Comparison of ENCODE assay signal across 8 cellular contexts in genomic region chr10:119871881-119872609, GRCh38. TPM values are rescaled to one million over a fixed set of nuclear protein-coding genes. Genes with fewer than 3 reads are reported as not detected.
DNase-seq lines count a peak whose midpoint lies in the region; ATAC-seq lines count a peak whose summit lies in the region.

No MANE protein-coding gene starts in this region.

- peak overlapping the region; percentile 78 for H3K4me3 ChIP-seq in Jurkat, Clone E6-1 (ENCODE audit: low read length)

- H3K9me3 Mint-ChIP-seq in T-helper 1 cell treated with Interleukin-12 subunit alpha and Interleukin-12 subunit beta and Interleukin-4 antibody, amounts not matched to agents 30 μg/mL and 1 μg/mL, for 36 hours: no peaks in the 10 kb centered on the region

- DNase-seq in EL (peak; percentile 51), astrocyte of the hippocampus (ENCODE audit: low read depth, low spot score) (peak; percentile 52), iPS-NIHi7 (ENCODE audit: extremely low spot score) (peak; percentile 64), NCI-H2196 treated with DMSO at 0.1 percent for 48 hours (lab: John Stamatoyannopoulos, UW; ENCODE audit: unreplicated experiment) (no peak)
- peak; percentile 62 for DNase-seq in Jurkat, Clone E6-1 (ENCODE audit: low read depth, low spot score)
- peak; percentile 24 to 44 (median 27) for DNase-seq in stimulated activated CD4-positive, alpha-beta T cell treated with anti-CD3 and anti-CD28 coated beads, Interleukin-12 subunit alpha, Interleukin-12 subunit beta, amount 100 ng/mL, for 48 hours (ENCODE audit: low read depth in 2 of 3, low spot score in 1 of 3)

- peaks cover 32% of the 10 kb centered on the region for H3K4me1 Mint-ChIP-seq in T-helper 1 cell treated with Interleukin-12 subunit alpha and Interleukin-12 subunit beta and Interleukin-4 antibody, amounts not matched to agents 30 μg/mL and 1 μg/mL, for 36 hours (ENCODE audit: low read depth)

- peak; percentile 38 for ATAC-seq in GM21576 (IDR thresholded peaks at IDR 0.05; ENCODE audit: unreplicated experiment)

- peak overlapping the region; percentile 43 for H3K27ac Mint-ChIP-seq in T-helper 1 cell treated with Interleukin-12 subunit alpha and Interleukin-12 subunit beta and Interleukin-4 antibody, amounts not matched to agents 30 μg/mL and 1 μg/mL, for 36 hours

- peak overlapping the region; percentile 69 for H3K4me3 Mint-ChIP-seq in T-helper 1 cell treated with Interleukin-12 subunit alpha and Interleukin-12 subunit beta and Interleukin-4 antibody, amounts not matched to agents 30 μg/mL and 1 μg/mL, for 36 hours

- H3K36me3 Mint-ChIP-seq in T-helper 1 cell treated with Interleukin-12 subunit alpha and Interleukin-12 subunit beta and Interleukin-4 antibody, amounts not matched to agents 30 μg/mL and 1 μg/mL, for 36 hours (ENCODE audit: low read depth): peaks cover 2% of the 10 kb centered on the region

- H3K27me3 Mint-ChIP-seq in T-helper 1 cell treated with Interleukin-12 subunit alpha and Interleukin-12 subunit beta and Interleukin-4 antibody, amounts not matched to agents 30 μg/mL and 1 μg/mL, for 36 hours (ENCODE audit: low read depth): peaks cover 4% of the 10 kb centered on the region

RNA-seq across cellular contexts. Expression of gene MCMBP, which starts 0.6 kb away (rescaled TPM):
- polyA plus RNA-seq in Jurkat, Clone E6-1 (2012; ENCODE audit: insufficient read depth, insufficient read length): 73.8 TPM

RNA-seq across cellular contexts. Expression of gene SEC23IP, which starts 20.5 kb away (rescaled TPM):
- 35.1 TPM for polyA plus RNA-seq in Jurkat, Clone E6-1 (2012; ENCODE audit: insufficient read depth, insufficient read length)
